23 cellular contexts compared by ENCODE assay signal in the genomic region with DNA sequence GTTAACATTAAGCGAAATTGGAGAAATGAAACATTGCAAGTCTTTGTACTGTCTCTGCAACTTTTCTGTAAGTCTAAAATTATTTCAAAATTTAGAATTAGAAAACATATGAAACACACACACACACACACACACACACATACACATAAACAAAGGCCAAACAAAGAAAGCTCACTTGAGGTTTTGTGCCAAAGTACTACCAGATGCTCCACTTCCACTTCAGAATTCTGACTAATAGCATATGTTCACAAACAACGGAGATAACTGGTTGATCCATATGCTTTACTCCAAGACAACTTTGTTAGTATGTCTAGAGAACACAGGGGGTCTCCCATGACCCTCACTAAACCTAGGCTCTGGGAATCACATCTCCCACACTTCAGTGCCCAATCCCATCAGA.
DNase-seq lines count a peak whose midpoint lies in the region; ATAC-seq and TF ChIP-seq lines count a peak whose summit lies in the region.
"Had no signal": no experiment of that assay in that cellular context is flagged by ENCODE, and none has a peak within 500 bp of the region (broad histone marks: within the 10 kb centered on the region; RNA-seq: fewer than 3 reads in every experiment).

No MANE protein-coding gene starts in this region.

- H4K8ac ChIP-seq in mesenchymal stem cell (ENCODE audit: low read length): peak overlapping the region; percentile 35

- no peak overlapping the region for H3K9ac ChIP-seq in mesenchymal stem cell (ENCODE audit: low read length)

- no peak overlapping the region for H2BK120ac ChIP-seq in mesenchymal stem cell (ENCODE audit: low read depth, low read length)

- H3K9me3 Mint-ChIP-seq in effector memory CD8-positive, alpha-beta T cell: peaks cover 0 to 7% of the 10 kb centered on the region in 2 donors
- H3K9me3 Mint-ChIP-seq: activated CD4-positive, alpha-beta T cell treated with anti-CD3 and anti-CD28 coated beads, Interleukin-2, amount 10 ng/mL, durations not matched to agents 24 days and 14 days; activated T-helper 1 cell treated with anti-CD3 and anti-CD28 coated beads, Interleukin-12 subunit alpha, Interleukin-12 subunit beta, Interleukin-2, Interleukin-4 antibody, amounts not matched to agents 30 ng/mL and 10 ng/mL and 1 ng/mL, durations not matched to agents 14 hours and 24 hours and 36 hours; H9 had no signal

- H3K9me3 ChIP-seq in mesenchymal stem cell (ENCODE audit: control insufficient read depth, low read length): no peaks in the 10 kb centered on the region
- H3K9me3 ChIP-seq: psoas muscle, suprapubic skin, vagina had no signal

- H3K4me3 ChIP-seq in HFF-Myc (replicated peaks; ENCODE audit: low read depth, low read length): no peak overlapping the region
- no peak overlapping the region for H3K4me3 ChIP-seq in mesenchymal stem cell (ENCODE audit: insufficient read depth in 1 of 2, low read depth in 1 of 2, low read length in 2 of 2)
- H3K4me3 ChIP-seq: psoas muscle, suprapubic skin, vagina had no signal

- H3K27me3 Mint-ChIP-seq in effector memory CD8-positive, alpha-beta T cell: peaks cover 0 to 5% of the 10 kb centered on the region in 2 donors
- H3K27me3 Mint-ChIP-seq: activated CD4-positive, alpha-beta T cell treated with anti-CD3 and anti-CD28 coated beads, Interleukin-2, amount 10 ng/mL, durations not matched to agents 24 days and 14 days; B cell; central memory CD8-positive, alpha-beta T cell had no signal

- H3K4me1 Mint-ChIP-seq in effector memory CD8-positive, alpha-beta T cell (ENCODE audit: low read depth in 2 of 2): no peaks in the 10 kb centered on the region
- H3K4me1 Mint-ChIP-seq: activated CD4-positive, alpha-beta T cell treated with anti-CD3 and anti-CD28 coated beads, Interleukin-2, amount 10 ng/mL, durations not matched to agents 24 days and 14 days; B cell; central memory CD8-positive, alpha-beta T cell; stimulated activated effector memory CD8-positive, alpha-beta T cell treated with anti-CD3 and anti-CD28 coated beads, Interleukin-12 subunit alpha, Interleukin-12 subunit beta, amount 100 ng/mL, for 72 hours had no signal

- no peaks in the 10 kb centered on the region for H3K4me1 ChIP-seq in mesenchymal stem cell (ENCODE audit: control insufficient read depth, insufficient read depth, low read depth, low read length)
- H3K4me1 ChIP-seq: psoas muscle, suprapubic skin, vagina had no signal

- TF ChIP-seq CTCF in HFF-Myc (IDR thresholded peaks at IDR 0.05; ENCODE audit: low read depth, low read length, missing control alignments): no peak

- H3K4me2 ChIP-seq in mesenchymal stem cell (ENCODE audit: low read length, poor library complexity, severe bottlenecking): no peak overlapping the region

- no peak overlapping the region for H3K27ac Mint-ChIP-seq in effector memory CD8-positive, alpha-beta T cell
- H3K27ac Mint-ChIP-seq: activated CD4-positive, alpha-beta T cell treated with anti-CD3 and anti-CD28 coated beads, Interleukin-2, amount 10 ng/mL, durations not matched to agents 24 days and 14 days; activated naive CD4-positive, alpha-beta T cell treated with anti-CD3 and anti-CD28 coated beads, Interleukin-2, amount 50 U/mL, for 72 hours; activated T-helper 1 cell treated with anti-CD3 and anti-CD28 coated beads, Interleukin-12 subunit alpha, Interleukin-12 subunit beta, Interleukin-2, Interleukin-4 antibody, amounts not matched to agents 30 ng/mL and 10 ng/mL and 1 ng/mL, durations not matched to agents 14 hours and 24 hours and 36 hours; B cell; H9; stimulated activated effector memory CD8-positive, alpha-beta T cell treated with anti-CD3 and anti-CD28 coated beads, Interleukin-12 subunit alpha, Interleukin-12 subunit beta, amount 100 ng/mL, for 72 hours had no signal

- no peak overlapping the region for H3K4me3 Mint-ChIP-seq in effector memory CD8-positive, alpha-beta T cell
- H3K4me3 Mint-ChIP-seq: activated CD4-positive, alpha-beta T cell treated with anti-CD3 and anti-CD28 coated beads, Interleukin-2, amount 10 ng/mL, durations not matched to agents 24 days and 14 days; activated T-helper 1 cell treated with anti-CD3 and anti-CD28 coated beads, Interleukin-12 subunit alpha, Interleukin-12 subunit beta, Interleukin-2, Interleukin-4 antibody, amounts not matched to agents 30 ng/mL and 10 ng/mL and 1 ng/mL, durations not matched to agents 14 hours and 24 hours and 36 hours; B cell; central memory CD8-positive, alpha-beta T cell; H9; stimulated activated effector memory CD8-positive, alpha-beta T cell treated with anti-CD3 and anti-CD28 coated beads, Interleukin-12 subunit alpha, Interleukin-12 subunit beta, amount 100 ng/mL, for 72 hours had no signal

- no peak for ATAC-seq in effector memory CD8-positive, alpha-beta T cell (replicated peaks)
- ATAC-seq: activated naive CD4-positive, alpha-beta T cell treated with anti-CD3 and anti-CD28 coated beads, Interleukin-2, amount 50 U/mL, for 72 hours; left cardiac atrium; psoas muscle; stimulated activated effector memory CD8-positive, alpha-beta T cell treated with anti-CD3 and anti-CD28 coated beads, Interleukin-12 subunit alpha, Interleukin-12 subunit beta, amount 100 ng/mL, for 72 hours had no signal

- no peaks in the 10 kb centered on the region for H3K36me3 ChIP-seq in mesenchymal stem cell (ENCODE audit: control insufficient read depth in 1 of 2, insufficient read depth in 2 of 2, low read depth in 1 of 2, low read length in 2 of 2)
- H3K36me3 ChIP-seq: suprapubic skin, vagina had no signal

- DNase-seq in DMS53 (lab: John Stamatoyannopoulos, UW) (peak; percentile 73), HFF-Myc (ENCODE audit: extremely low read depth, low read depth) (peak; percentile 86), NCI-H69 (lab: John Stamatoyannopoulos, UW) (peak; percentile 26), mesenchymal stem cell (peak; percentile 78), erythroblast (lab: John Stamatoyannopoulos, UW) (no peak)
- DNase-seq in effector memory CD8-positive, alpha-beta T cell: no peak
- no peak for DNase-seq in stimulated activated CD4-positive, alpha-beta T cell treated with anti-CD3 and anti-CD28 coated beads, Interleukin-15, amount 100 ng/mL, for 24 hours
- DNase-seq: activated CD4-positive, alpha-beta T cell treated with anti-CD3 and anti-CD28 coated beads, Interleukin-2, amount 10 ng/mL, durations not matched to agents 24 days and 14 days; aorta; glutamatergic neuron; H9; KBM-7; left cardiac atrium; psoas muscle; stimulated activated CD4-positive, alpha-beta T cell treated with anti-CD3 and anti-CD28 coated beads, Interleukin-1b, Interleukin-23, amount 100 ng/mL, for 48 hours; T-helper 2 cell had no signal

- no peak overlapping the region for H2AK5ac ChIP-seq in mesenchymal stem cell (ENCODE audit: low read length, severe bottlenecking)

- no peak overlapping the region for H3K23ac ChIP-seq in mesenchymal stem cell (ENCODE audit: low read length in 2 of 2)

- H3K14ac ChIP-seq in mesenchymal stem cell (ENCODE audit: low read length in 2 of 2): no peak overlapping the region

- no peak overlapping the region for H2BK15ac ChIP-seq in mesenchymal stem cell (ENCODE audit: low read depth, poor library complexity, severe bottlenecking)

- peak overlapping the region; percentile 64 for H4K91ac ChIP-seq in mesenchymal stem cell (ENCODE audit: low read length)

- no peaks in the 10 kb centered on the region for H3K36me3 Mint-ChIP-seq in effector memory CD8-positive, alpha-beta T cell (ENCODE audit: insufficient read depth)
- H3K36me3 Mint-ChIP-seq: activated naive CD4-positive, alpha-beta T cell treated with anti-CD3 and anti-CD28 coated beads, Interleukin-2, amount 50 U/mL, for 72 hours; stimulated activated effector memory CD8-positive, alpha-beta T cell treated with anti-CD3 and anti-CD28 coated beads, Interleukin-12 subunit alpha, Interleukin-12 subunit beta, amount 100 ng/mL, for 72 hours had no signal

- peak overlapping the region in 1 of 2 experiments; percentile 54 for H3K18ac ChIP-seq in mesenchymal stem cell (ENCODE audit: low read depth in 1 of 2, low read length in 2 of 2)

- WGBS in mesenchymal stem cell: 6% methylated on average over 1 of the region's 2 CpGs

- peak overlapping the region in 1 of 2 experiments; percentile 47 for H3K4ac ChIP-seq in mesenchymal stem cell (ENCODE audit: low read depth in 1 of 2, low read length in 2 of 2)

- no peaks in the 10 kb centered on the region for H3K27me3 ChIP-seq in mesenchymal stem cell (ENCODE audit: control insufficient read depth in 1 of 2, insufficient read depth in 1 of 2, low read length in 2 of 2)
- H3K27me3 ChIP-seq: suprapubic skin, vagina had no signal

- no peak overlapping the region for H2BK5ac ChIP-seq in mesenchymal stem cell (ENCODE audit: low read depth, low read length, poor library complexity, severe bottlenecking)

- H3K27ac ChIP-seq in mesenchymal stem cell (ENCODE audit: low read length, poor library complexity, severe bottlenecking): no peak overlapping the region
- H3K27ac ChIP-seq: psoas muscle, suprapubic skin, vagina had no signal

- H2AFZ ChIP-seq in mesenchymal stem cell (ENCODE audit: low read depth, low read length): no peak overlapping the region

- no peak for TF ChIP-seq POLR2A in erythroblast (IDR thresholded peaks at IDR 0.05; ENCODE audit: low read length)

- peak overlapping the region; percentile 31 to 49 for H2BK12ac ChIP-seq in mesenchymal stem cell (ENCODE audit: low read length in 2 of 2)

- no peaks in the 10 kb centered on the region for H3K79me1 ChIP-seq in mesenchymal stem cell (replicated peaks; ENCODE audit: low read length, poor library complexity, severe bottlenecking)

Comparison
In these comparisons a context has a peak if more than half of its experiments do, and no peak if none do; other contexts are left out.
1. DNase-seq: peak in DMS53 (single experiment), HFF-Myc (single experiment), NCI-H69 (single experiment) and mesenchymal stem cell (single experiment); none in effector memory CD8-positive, alpha-beta T cell (0 of 3), stimulated activated CD4-positive, alpha-beta T cell treated with anti-CD3 and anti-CD28 coated beads, Interleukin-15, amount 100 ng/mL, for 24 hours (single experiment) and erythroblast (0 of 2).